In the genomic region with DNA sequence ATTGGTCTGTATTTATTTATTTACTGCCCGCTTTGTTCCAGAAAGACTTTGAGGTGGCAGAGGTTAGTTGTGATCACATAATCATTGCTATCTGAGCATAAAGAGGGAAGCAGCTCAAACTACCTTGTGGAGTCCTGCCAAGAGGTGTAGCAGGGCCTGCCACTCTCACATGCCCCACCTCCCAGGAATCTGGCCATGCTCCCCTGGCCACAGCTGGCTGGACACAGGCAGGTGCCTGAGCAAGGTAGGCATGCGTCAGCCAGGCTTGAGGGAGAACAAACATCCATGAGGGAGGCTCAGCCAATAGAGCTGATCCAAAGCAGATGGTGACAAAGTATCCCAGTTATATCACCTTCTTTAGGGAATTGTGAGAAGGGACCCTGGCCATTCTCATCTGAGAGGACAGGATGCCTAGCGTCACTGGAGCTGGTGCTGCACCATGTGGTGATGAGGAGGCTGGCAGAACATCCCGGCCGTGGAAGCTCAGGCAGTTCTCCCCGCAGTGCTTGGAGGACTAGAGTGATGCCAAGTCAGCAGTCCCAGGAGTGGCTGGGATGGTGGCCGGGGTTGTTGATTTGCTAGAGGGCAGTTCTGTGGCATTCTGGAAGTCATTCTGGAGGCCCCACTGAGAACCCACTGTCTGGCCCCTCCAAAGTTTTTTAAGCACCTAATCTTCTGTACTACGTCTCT, we compare ENCODE assay signal across 26 cellular contexts. TPM values are rescaled to one million over a fixed set of nuclear protein-coding genes. Genes with fewer than 3 reads are reported as not detected.
DNase-seq lines count a peak whose midpoint lies in the region; FAIRE-seq and TF ChIP-seq lines count a peak whose summit lies in the region.
"Had no signal": no experiment of that assay in that cellular context is flagged by ENCODE, and none has a peak within 500 bp of the region (broad histone marks: within the 10 kb centered on the region; RNA-seq: fewer than 3 reads in every experiment).

No MANE protein-coding gene starts in this region.

- H3K9me3 ChIP-seq in thyroid gland (no peaks in the 10 kb centered on the region), HAP-1 (no peaks in the 10 kb centered on the region; the same call in 1 of the 2 replicates)
- H3K9me3 ChIP-seq: Caco-2, heart left ventricle, prostate gland, tibial artery had no signal

- TF ChIP-seq POLR2A in thyroid gland (IDR thresholded peaks at IDR 0.05) = no peak

- no peaks in the 10 kb centered on the region for H3K27me3 ChIP-seq in thyroid gland
- no peaks in the 10 kb centered on the region; the same call in 1 of the 2 replicates for H3K27me3 ChIP-seq in HAP-1 (ENCODE audit: low read depth)

- in situ Hi-C loops in HAP-1 (cut with MboI; ENCODE audit: low sequenced_read_pairs) = no loop called here

- no peak for TF ChIP-seq CTCF in thyroid gland (IDR thresholded peaks at IDR 0.05)

- no peak for FAIRE-seq in HTR-8/SVneo (lab: Jason Lieb, UNC)
- FAIRE-seq: astrocyte, small intestine had no signal

- DNase-seq in NCI-H1417 (lab: John Stamatoyannopoulos, UW) (peak in 2 of 3 experiments; percentile 13 to 40), NCI-H1417 treated with DMSO at 0.1 percent for 48 hours (lab: John Stamatoyannopoulos, UW) (no peak), NCI-H2196 treated with DMSO at 0.1 percent for 48 hours (lab: John Stamatoyannopoulos, UW; ENCODE audit: unreplicated experiment) (peak; percentile 74), kidney tubule cell (ENCODE audit: low spot score) (peak; percentile 84), thyroid gland (peak; percentile 96 to 97), HAP-1 (ENCODE audit: low spot score in 2 of 2) (no peak), HTR-8/SVneo (ENCODE audit: insufficient read length, low spot score) (no peak)
- DNase-seq in activated CD4-positive, CD25-positive, alpha-beta regulatory T cell treated with anti-CD3 and anti-CD28 coated beads, Interleukin-2, amount 50 U/mL, for 72 hours = no peak
- DNase-seq: 8988T; activated CD4-positive, alpha-beta T cell treated with anti-CD3 and anti-CD28 coated beads, Interleukin-2, amount 50 U/mL, for 4 hours; activated CD8-positive, alpha-beta memory T cell treated with anti-CD3 and anti-CD28 coated beads, Interleukin-2, amount 50 U/mL, for 48 hours; Caco-2; EL; H7; heart left ventricle; MM.1S; NCI-H1694 treated with DMSO at 0.1 percent for 48 hours; NCI-H345; NK-92 treated with Interleukin-12 subunit alpha and Interleukin-12 subunit beta, amount 100 ng/mL, for 24 hours; small intestine; stimulated activated CD4-positive, alpha-beta T cell treated with anti-CD3 and anti-CD28 coated beads, Interleukin-4, amount 100 ng/mL, for 1 hour; stimulated activated naive CD4-positive, alpha-beta T cell treated with Interleukin-2 at 50 U/mL for 16 hours; tibial artery had no signal

- H3K27ac ChIP-seq in thyroid gland = peak overlapping the region; percentile 22 to 72 (median 70)
- H3K27ac ChIP-seq: heart left ventricle, neural progenitor cell, prostate gland, tibial artery had no signal

- intact Hi-C loops in thyroid gland (cut with DNase I) = no loop called here

- 37 to 40% methylated on average over 8 of the region's 8 CpGs for WGBS in thyroid gland, 2 donors

- H3K4me3 ChIP-seq in thyroid gland (replicated peaks in 1 of 3) (no peak overlapping the region), HAP-1 (no peak overlapping the region)
- H3K4me3 ChIP-seq: heart left ventricle, neural progenitor cell, prostate gland, tibial artery had no signal

- H3K4me1 ChIP-seq in thyroid gland (peaks cover 11 to 12% of the 10 kb centered on the region in 2 donors), HAP-1 (no peaks in the 10 kb centered on the region)
- H3K4me1 ChIP-seq: Caco-2, heart left ventricle, prostate gland, tibial artery had no signal

- H3K36me3 ChIP-seq in thyroid gland (no peaks in the 10 kb centered on the region), HAP-1 (replicated peaks) (no peaks in the 10 kb centered on the region)
- H3K36me3 ChIP-seq: heart left ventricle, neural progenitor cell, prostate gland, tibial artery had no signal

RNA-seq across cellular contexts. Expression of gene POLG, which starts 6.8 kb away (rescaled TPM):
- 10 to 100 TPM; 31.2 to 78.8 (median 61.0) TPM for total RNA-seq in thyroid gland

Comparison
In these comparisons a context has a peak if more than half of its experiments do, and no peak if none do; other contexts are left out.
1. DNase-seq: peak in NCI-H1417 (2 of 3), NCI-H2196 treated with DMSO at 0.1 percent for 48 hours (single experiment), kidney tubule cell (single experiment) and thyroid gland (2 of 2); none in NCI-H1417 treated with DMSO at 0.1 percent for 48 hours (single experiment), HAP-1 (0 of 2), activated CD4-positive, CD25-positive, alpha-beta regulatory T cell treated with anti-CD3 and anti-CD28 coated beads, Interleukin-2, amount 50 U/mL, for 72 hours (single experiment) and HTR-8/SVneo (single experiment).